1 cellular context compared by ENCODE assay signal in the genomic region with DNA sequence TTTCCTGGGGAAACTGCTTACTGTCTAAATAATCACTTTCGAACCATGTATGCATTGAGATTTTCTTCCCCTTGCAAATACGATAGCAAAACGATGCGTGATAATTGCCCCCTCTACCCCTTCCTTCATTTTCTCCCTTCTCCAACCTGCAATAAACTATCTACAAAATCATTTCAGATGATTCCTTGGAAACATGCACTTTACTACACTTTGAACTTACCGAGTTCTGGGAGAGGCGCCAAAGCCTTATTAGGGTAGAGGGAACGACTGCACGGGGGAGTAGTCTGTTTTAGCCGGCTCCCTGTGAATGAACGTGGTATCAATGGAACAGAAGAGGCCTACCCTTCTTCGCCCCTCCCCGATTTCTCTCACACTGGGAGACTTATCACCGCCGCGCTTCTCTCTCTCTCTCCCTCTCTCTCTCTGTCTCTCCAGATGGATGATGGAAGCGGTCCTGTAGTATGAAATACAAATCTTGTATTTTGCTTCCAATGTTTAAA.
TF ChIP-seq lines count a peak whose summit lies in the region.

A gene with protein sequence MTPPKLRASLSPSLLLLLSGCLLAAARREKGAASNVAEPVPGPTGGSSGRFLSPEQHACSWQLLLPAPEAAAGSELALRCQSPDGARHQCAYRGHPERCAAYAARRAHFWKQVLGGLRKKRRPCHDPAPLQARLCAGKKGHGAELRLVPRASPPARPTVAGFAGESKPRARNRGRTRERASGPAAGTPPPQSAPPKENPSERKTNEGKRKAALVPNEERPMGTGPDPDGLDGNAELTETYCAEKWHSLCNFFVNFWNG (minus strand): TSS at position 309 of the 500 bp plus-strand sequence. CDS start 517 bp downstream, outside the sequence.

TF ChIP-seq in K562, 482 proteins besides CTCF, POLR2A, EP300 and RAD21 (continued from another document):
- TF ChIP-seq, protein P1, sequence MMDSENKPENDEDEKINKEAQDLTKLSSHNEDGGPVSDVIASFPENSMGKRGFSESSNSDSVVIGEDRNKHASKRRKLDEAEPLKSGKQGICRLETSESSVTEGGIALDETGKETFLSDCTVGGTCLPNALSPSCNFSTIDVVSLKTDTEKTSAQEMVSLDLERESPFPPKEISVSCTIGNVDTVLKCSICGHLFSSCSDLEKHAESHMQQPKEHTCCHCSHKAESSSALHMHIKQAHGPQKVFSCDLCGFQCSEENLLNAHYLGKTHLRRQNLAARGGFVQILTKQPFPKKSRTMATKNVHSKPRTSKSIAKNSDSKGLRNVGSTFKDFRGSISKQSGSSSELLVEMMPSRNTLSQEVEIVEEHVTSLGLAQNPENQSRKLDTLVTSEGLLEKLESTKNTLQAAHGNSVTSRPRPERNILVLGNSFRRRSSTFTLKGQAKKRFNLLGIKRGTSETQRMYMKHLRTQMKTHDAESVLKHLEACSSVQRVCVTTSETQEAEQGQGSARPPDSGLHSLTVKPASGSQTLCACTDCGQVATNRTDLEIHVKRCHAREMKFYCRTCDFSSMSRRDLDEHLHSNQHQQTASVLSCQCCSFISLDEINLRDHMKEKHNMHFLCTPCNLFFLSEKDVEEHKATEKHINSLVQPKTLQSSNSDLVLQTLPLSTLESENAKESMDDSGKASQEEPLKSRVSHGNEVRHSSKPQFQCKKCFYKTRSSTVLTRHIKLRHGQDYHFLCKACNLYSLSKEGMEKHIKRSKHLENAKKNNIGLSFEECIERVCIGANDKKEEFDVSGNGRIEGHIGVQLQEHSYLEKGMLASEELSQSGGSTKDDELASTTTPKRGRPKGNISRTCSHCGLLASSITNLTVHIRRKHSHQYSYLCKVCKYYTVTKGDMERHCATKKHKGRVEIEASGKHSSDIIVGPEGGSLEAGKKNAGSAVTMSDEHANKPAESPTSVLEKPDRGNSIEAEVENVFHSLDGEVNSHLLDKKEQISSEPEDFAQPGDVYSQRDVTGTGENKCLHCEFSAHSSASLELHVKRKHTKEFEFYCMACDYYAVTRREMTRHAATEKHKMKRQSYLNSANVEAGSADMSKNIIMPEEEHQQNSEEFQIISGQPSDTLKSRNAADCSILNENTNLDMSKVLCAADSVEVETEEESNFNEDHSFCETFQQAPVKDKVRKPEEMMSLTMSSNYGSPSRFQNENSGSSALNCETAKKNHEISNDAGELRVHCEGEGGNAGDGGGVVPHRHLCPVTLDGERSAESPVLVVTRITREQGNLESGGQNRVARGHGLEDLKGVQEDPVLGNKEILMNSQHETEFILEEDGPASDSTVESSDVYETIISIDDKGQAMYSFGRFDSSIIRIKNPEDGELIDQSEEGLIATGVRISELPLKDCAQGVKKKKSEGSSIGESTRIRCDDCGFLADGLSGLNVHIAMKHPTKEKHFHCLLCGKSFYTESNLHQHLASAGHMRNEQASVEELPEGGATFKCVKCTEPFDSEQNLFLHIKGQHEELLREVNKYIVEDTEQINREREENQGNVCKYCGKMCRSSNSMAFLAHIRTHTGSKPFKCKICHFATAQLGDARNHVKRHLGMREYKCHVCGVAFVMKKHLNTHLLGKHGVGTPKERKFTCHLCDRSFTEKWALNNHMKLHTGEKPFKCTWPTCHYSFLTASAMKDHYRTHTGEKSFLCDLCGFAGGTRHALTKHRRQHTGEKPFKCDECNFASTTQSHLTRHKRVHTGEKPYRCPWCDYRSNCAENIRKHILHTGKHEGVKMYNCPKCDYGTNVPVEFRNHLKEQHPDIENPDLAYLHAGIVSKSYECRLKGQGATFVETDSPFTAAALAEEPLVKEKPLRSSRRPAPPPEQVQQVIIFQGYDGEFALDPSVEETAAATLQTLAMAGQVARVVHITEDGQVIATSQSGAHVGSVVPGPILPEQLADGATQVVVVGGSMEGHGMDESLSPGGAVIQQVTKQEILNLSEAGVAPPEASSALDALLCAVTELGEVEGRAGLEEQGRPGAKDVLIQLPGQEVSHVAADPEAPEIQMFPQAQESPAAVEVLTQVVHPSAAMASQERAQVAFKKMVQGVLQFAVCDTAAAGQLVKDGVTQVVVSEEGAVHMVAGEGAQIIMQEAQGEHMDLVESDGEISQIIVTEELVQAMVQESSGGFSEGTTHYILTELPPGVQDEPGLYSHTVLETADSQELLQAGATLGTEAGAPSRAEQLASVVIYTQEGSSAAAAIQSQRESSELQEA (IDR thresholded peaks at IDR 0.05; ENCODE audit: low read depth): no peak
- TF ChIP-seq HMGN3 (IDR thresholded peaks at IDR 0.05; ENCODE audit: borderline replicate concordance, extremely low read depth, insufficient read length, low read depth, low read length) (no peak), ZNF507 (tag; conservative IDR thresholded peaks at IDR 0.05) (no peak), GATA2 (CRISPR knock-in tag; IDR thresholded peaks at IDR 0.05) (no peak), CXXC5 (CRISPR knock-in tag; IDR thresholded peaks at IDR 0.05) (peak; percentile 2; the same call in 1 of the 2 replicates), LCOR (CRISPR knock-in tag; IDR thresholded peaks at IDR 0.05) (0 out of 2 replicates have a peak, but pooled peaks have one; percentile 17), ARID2 (IDR thresholded peaks at IDR 0.05) (no peak), ILF3 (IDR thresholded peaks at IDR 0.05; ENCODE audit: borderline replicate concordance) (no peak), ZNF232 (CRISPR knock-in tag; IDR thresholded peaks at IDR 0.05) (no peak), JUN (IDR thresholded peaks at IDR 0.05; ENCODE audit: borderline replicate concordance, low read depth, low read length) (no peak), JUN (CRISPR knock-in tag; IDR thresholded peaks at IDR 0.05; ENCODE audit: borderline replicate concordance) (no peak), RCOR1 (IDR thresholded peaks at IDR 0.05; ENCODE audit: borderline replicate concordance in 1 of 2, low read depth in 2 of 2, low read length in 2 of 2) (peak in 1 of 2 experiments; percentile 81; a peak in 2 of 4 replicates), MTA2 (IDR thresholded peaks at IDR 0.05; ENCODE audit: low read depth) (no peak), TAL1 (IDR thresholded peaks at IDR 0.05) (no peak), ETV5 (CRISPR knock-in tag; IDR thresholded peaks at IDR 0.05; ENCODE audit: low read depth) (no peak), EZH2 (IDR thresholded peaks at IDR 0.05; ENCODE audit: borderline replicate concordance, low read depth, low read length) (no peak)
- TF ChIP-seq, protein P2, sequence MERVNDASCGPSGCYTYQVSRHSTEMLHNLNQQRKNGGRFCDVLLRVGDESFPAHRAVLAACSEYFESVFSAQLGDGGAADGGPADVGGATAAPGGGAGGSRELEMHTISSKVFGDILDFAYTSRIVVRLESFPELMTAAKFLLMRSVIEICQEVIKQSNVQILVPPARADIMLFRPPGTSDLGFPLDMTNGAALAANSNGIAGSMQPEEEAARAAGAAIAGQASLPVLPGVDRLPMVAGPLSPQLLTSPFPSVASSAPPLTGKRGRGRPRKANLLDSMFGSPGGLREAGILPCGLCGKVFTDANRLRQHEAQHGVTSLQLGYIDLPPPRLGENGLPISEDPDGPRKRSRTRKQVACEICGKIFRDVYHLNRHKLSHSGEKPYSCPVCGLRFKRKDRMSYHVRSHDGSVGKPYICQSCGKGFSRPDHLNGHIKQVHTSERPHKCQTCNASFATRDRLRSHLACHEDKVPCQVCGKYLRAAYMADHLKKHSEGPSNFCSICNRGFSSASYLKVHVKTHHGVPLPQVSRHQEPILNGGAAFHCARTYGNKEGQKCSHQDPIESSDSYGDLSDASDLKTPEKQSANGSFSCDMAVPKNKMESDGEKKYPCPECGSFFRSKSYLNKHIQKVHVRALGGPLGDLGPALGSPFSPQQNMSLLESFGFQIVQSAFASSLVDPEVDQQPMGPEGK (CRISPR knock-in tag; IDR thresholded peaks at IDR 0.05; ENCODE audit: borderline replicate concordance): no peak
- TF ChIP-seq, protein P3, sequence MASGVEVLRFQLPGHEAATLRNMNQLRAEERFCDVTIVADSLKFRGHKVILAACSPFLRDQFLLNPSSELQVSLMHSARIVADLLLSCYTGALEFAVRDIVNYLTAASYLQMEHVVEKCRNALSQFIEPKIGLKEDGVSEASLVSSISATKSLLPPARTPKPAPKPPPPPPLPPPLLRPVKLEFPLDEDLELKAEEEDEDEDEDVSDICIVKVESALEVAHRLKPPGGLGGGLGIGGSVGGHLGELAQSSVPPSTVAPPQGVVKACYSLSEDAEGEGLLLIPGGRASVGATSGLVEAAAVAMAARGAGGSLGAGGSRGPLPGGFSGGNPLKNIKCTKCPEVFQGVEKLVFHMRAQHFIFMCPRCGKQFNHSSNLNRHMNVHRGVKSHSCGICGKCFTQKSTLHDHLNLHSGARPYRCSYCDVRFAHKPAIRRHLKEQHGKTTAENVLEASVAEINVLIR (CRISPR knock-in tag; IDR thresholded peaks at IDR 0.05): no peak
- TF ChIP-seq, protein P4, sequence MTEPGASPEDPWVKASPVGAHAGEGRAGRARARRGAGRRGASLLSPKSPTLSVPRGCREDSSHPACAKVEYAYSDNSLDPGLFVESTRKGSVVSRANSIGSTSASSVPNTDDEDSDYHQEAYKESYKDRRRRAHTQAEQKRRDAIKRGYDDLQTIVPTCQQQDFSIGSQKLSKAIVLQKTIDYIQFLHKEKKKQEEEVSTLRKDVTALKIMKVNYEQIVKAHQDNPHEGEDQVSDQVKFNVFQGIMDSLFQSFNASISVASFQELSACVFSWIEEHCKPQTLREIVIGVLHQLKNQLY (CRISPR knock-in tag; conservative IDR thresholded peaks at IDR 0.05): no peak
- TF ChIP-seq, protein P5, sequence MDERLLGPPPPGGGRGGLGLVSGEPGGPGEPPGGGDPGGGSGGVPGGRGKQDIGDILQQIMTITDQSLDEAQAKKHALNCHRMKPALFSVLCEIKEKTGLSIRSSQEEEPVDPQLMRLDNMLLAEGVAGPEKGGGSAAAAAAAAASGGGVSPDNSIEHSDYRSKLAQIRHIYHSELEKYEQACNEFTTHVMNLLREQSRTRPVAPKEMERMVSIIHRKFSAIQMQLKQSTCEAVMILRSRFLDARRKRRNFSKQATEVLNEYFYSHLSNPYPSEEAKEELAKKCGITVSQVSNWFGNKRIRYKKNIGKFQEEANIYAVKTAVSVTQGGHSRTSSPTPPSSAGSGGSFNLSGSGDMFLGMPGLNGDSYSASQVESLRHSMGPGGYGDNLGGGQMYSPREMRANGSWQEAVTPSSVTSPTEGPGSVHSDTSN (CRISPR knock-in tag; IDR thresholded peaks at IDR 0.05; ENCODE audit: low read depth): no peak
- TF ChIP-seq, protein P5 (tag; conservative IDR thresholded peaks at IDR 0.05; ENCODE audit: low read depth): peak; percentile 25; the same call in 1 of the 2 replicates
- TF ChIP-seq, protein P6, sequence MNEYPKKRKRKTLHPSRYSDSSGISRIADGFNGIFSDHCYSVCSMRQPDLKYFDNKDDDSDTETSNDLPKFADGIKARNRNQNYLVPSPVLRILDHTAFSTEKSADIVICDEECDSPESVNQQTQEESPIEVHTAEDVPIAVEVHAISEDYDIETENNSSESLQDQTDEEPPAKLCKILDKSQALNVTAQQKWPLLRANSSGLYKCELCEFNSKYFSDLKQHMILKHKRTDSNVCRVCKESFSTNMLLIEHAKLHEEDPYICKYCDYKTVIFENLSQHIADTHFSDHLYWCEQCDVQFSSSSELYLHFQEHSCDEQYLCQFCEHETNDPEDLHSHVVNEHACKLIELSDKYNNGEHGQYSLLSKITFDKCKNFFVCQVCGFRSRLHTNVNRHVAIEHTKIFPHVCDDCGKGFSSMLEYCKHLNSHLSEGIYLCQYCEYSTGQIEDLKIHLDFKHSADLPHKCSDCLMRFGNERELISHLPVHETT (CRISPR knock-in tag; conservative IDR thresholded peaks at IDR 0.05 in 1 of 2, IDR thresholded peaks at IDR 0.05 in 1 of 2): no peak
- TF ChIP-seq, protein P7, sequence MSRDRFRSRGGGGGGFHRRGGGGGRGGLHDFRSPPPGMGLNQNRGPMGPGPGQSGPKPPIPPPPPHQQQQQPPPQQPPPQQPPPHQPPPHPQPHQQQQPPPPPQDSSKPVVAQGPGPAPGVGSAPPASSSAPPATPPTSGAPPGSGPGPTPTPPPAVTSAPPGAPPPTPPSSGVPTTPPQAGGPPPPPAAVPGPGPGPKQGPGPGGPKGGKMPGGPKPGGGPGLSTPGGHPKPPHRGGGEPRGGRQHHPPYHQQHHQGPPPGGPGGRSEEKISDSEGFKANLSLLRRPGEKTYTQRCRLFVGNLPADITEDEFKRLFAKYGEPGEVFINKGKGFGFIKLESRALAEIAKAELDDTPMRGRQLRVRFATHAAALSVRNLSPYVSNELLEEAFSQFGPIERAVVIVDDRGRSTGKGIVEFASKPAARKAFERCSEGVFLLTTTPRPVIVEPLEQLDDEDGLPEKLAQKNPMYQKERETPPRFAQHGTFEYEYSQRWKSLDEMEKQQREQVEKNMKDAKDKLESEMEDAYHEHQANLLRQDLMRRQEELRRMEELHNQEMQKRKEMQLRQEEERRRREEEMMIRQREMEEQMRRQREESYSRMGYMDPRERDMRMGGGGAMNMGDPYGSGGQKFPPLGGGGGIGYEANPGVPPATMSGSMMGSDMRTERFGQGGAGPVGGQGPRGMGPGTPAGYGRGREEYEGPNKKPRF (IDR thresholded peaks at IDR 0.05; ENCODE audit: low read depth, low read length): no peak
